8 cellular contexts compared by ENCODE assay signal in the genomic region with DNA sequence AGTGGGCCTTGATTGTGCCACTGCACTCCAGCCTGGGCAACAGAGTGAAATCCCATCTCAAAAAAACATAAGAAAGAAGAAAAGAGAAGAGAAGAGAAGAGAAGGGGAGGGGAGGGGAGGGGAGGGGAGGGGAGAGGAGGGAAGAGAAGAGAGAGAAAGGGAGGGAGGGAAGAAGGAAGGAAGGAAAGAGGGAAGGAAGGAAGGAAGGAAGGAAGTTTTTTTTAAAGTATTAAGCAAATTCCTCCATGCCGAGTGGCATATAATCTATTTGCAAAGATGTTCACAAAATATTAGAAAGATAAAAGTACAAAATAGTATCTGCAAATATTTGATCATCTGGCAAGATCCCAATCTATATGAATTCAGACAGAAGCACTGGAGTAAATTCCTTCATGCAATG. TPM values are rescaled to one million over a fixed set of nuclear protein-coding genes. Genes with fewer than 3 reads are reported as not detected.
"Had no signal": no experiment of that assay in that cellular context is flagged by ENCODE, and none has a peak within 500 bp of the region (broad histone marks: within the 10 kb centered on the region; RNA-seq: fewer than 3 reads in every experiment).

No MANE protein-coding gene starts in this region.

- DNase-seq: GDM1, GF-D8 had no signal

- FAIRE-seq: GM12878, GM12891, GM12892, GM18507, GM19239 had no signal

- H3K4me3 ChIP-seq: GM12878 had no signal

- ATAC-seq: GM12878 had no signal

RNA-seq across cellular contexts. Expression of gene CFAP300, which starts 10.5 kb away (rescaled TPM):
- total RNA-seq: G401, GM12878 had no signal
- polyA plus RNA-seq: GM12878 had no signal
